In the genomic region with DNA sequence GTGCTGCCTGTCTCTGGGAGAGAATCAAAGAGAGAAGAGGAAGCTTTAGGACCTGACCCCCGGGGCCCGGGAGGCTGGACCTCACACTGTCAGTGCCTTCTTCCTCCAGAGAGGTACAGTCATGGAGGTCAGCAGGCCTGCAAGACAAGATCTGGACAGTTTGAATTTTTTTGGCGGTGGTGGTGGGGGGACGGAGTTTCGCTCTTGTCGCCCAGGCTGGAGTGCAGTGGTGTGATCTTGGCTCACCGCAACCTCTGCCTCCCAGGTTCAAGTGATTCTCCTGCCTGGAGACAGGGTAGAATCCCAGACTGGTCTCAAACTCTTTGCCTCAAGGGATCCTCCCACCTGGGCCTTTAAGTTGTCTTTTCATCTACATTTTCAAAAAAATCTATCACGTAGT, we compare ENCODE assay signal across 20 cellular contexts. TPM values are rescaled to one million over a fixed set of nuclear protein-coding genes. Genes with fewer than 3 reads are reported as not detected.
DNase-seq lines count a peak whose midpoint lies in the region; ATAC-seq, FAIRE-seq and TF ChIP-seq lines count a peak whose summit lies in the region.
"Had no signal": no experiment of that assay in that cellular context is flagged by ENCODE, and none has a peak within 500 bp of the region (broad histone marks: within the 10 kb centered on the region; RNA-seq: fewer than 3 reads in every experiment).

No MANE protein-coding gene starts in this region.

- POLR2A ChIA-PET in HepG2 (lab: Yijun Ruan, JAX), result interaction anchor here (0.8 to 1.8 kb wide), 2 partner anchors 32 to 61 kb away, joined by 3 to 12 read pairs; partner anchors contain the start of gene SNX3
- POLR2A ChIA-PET in PC-9 (lab: Charles Lee; ENCODE audit: unreplicated experiment), result interaction anchor here (0.6 kb wide), 2 partner anchors 60 to 895 kb away, joined by 4 to 9 read pairs; partner anchors contain the start of genes CEP57L1, SESN1 and SNX3

- TF ChIP-seq CTCF in HepG2 (CRISPR knock-in tag; IDR thresholded peaks at IDR 0.05), result no peak
- TF ChIP-seq CTCF in right lobe of liver (IDR thresholded peaks at IDR 0.05), result no peak
- TF ChIP-seq CTCF in PC-9 (conservative IDR thresholded peaks at IDR 0.05), result no peak
- no peak for TF ChIP-seq CTCF in osteocyte (IDR thresholded peaks at IDR 0.05)

- DNase-seq in HepG2 (ENCODE audit: low spot score) (no peak), right lobe of liver (no peak), PC-9 (no peak), osteocyte (ENCODE audit: extremely low spot score, unreplicated experiment) (peak; percentile 67), nucleus accumbens (lab: John Stamatoyannopoulos, UW) (no peak), kidney glomerular epithelial cell (lab: John Stamatoyannopoulos, UW) (no peak)
- DNase-seq: 8988T; C1 segment of cervical spinal cord; CD4-positive, alpha-beta memory T cell; DMS53; DMS79 treated with DMSO at 0.1 percent for 48 hours; GF-D8; H9 had no signal

- no TSS peak for BruUV-seq in HepG2 (replicated peaks; lab: Mats Ljungman, UMichigan)
- BruUV-seq in PC-9 (replicated peaks; lab: Mats Ljungman, UMichigan), result no TSS peak

- H3K36me3 ChIP-seq in HepG2 (replicated peaks in 1 of 2; ENCODE audit: control insufficient read depth in 1 of 2, insufficient read depth in 2 of 2, low read length in 2 of 2) (no peaks in the 10 kb centered on the region), right lobe of liver (no peaks in the 10 kb centered on the region), PC-9 (ENCODE audit: low read depth) (no peaks in the 10 kb centered on the region)

- H3K36me3 Mint-ChIP-seq in osteocyte (ENCODE audit: unreplicated experiment), result peaks cover 1% of the 10 kb centered on the region

- H4K20me1 ChIP-seq in HepG2 (ENCODE audit: insufficient read depth, low read length) (no peaks in the 10 kb centered on the region), PC-9 (ENCODE audit: insufficient read depth) (no peaks in the 10 kb centered on the region)

- no peak for TF ChIP-seq POLR2A in HepG2 (IDR thresholded peaks at IDR 0.05; ENCODE audit: insufficient read depth in 1 of 2, low read depth in 2 of 2, low read length in 2 of 2)
- TF ChIP-seq POLR2A in right lobe of liver (IDR thresholded peaks at IDR 0.05), result no peak

- no peaks in the 10 kb centered on the region for H3K9me2 ChIP-seq in PC-9 (ENCODE audit: insufficient read depth)

- 55% methylated on average over 7 of the region's 8 CpGs for WGBS in HepG2 (ENCODE audit: low lambda C conversion rate)
- 74% methylated on average over 4 of the region's 8 CpGs for WGBS in right lobe of liver (ENCODE audit: insufficient coverage, low coverage, low lambda C conversion rate, missing lambda C conversion rate)

- H3K4me1 ChIP-seq in HepG2 (ENCODE audit: insufficient read depth, low read length), result peaks cover 49% of the 10 kb centered on the region
- peaks cover 2 to 14% (median 5%) of the 10 kb centered on the region in 4 donors for H3K4me1 ChIP-seq in right lobe of liver
- H3K4me1 ChIP-seq in PC-9 (replicated peaks; ENCODE audit: insufficient read depth), result peaks cover 25% of the 10 kb centered on the region

- H3K79me2 ChIP-seq in HepG2 (ENCODE audit: insufficient read depth, low read length) (no peaks in the 10 kb centered on the region), PC-9 (ENCODE audit: low read depth) (no peaks in the 10 kb centered on the region)

- intact Hi-C loops in HepG2 (cut with micrococcal nuclease; ENCODE audit: unreplicated experiment) (no loop called here), right lobe of liver (cut with DNase I) (no loop called here), PC-9 (cut with micrococcal nuclease; ENCODE audit: unreplicated experiment) (no loop called here)

- no peaks in the 10 kb centered on the region for H3K9me3 ChIP-seq in HepG2 (ENCODE audit: low read length)
- no peaks in the 10 kb centered on the region for H3K9me3 ChIP-seq in right lobe of liver
- no peaks in the 10 kb centered on the region for H3K9me3 ChIP-seq in PC-9 (ENCODE audit: insufficient read depth, low read depth)

- TF ChIP-seq RAD21 in HepG2 (CRISPR knock-in tag; IDR thresholded peaks at IDR 0.05), result no peak

- no peak overlapping the region for H3K4me3 Mint-ChIP-seq in osteocyte (ENCODE audit: unreplicated experiment)
- H3K4me3 Mint-ChIP-seq: CD4-positive, alpha-beta memory T cell; GM23338; H9 had no signal

- FAIRE-seq in HepG2 (lab: Jason Lieb, UNC), result no peak
- FAIRE-seq: GM12891, GM18507 had no signal

- no peaks in the 10 kb centered on the region for H3K9me3 Mint-ChIP-seq in osteocyte (ENCODE audit: unreplicated experiment)
- H3K9me3 Mint-ChIP-seq: CD4-positive, alpha-beta memory T cell; GM23338; H9 had no signal

- H3K4me1 Mint-ChIP-seq in osteocyte (ENCODE audit: unreplicated experiment), result peaks cover 14% of the 10 kb centered on the region
- H3K4me1 Mint-ChIP-seq: CD4-positive, alpha-beta memory T cell; GM23338 had no signal

- H3K27me3 Mint-ChIP-seq in osteocyte (ENCODE audit: unreplicated experiment), result peaks cover 1% of the 10 kb centered on the region

- in situ Hi-C loops in HepG2 (cut with HindIII; ENCODE audit: extremely low pct_ligation_motif_present, low pct_unique_long_range_greater_than_20kb), result no loop called here

- H3K4me2 ChIP-seq in HepG2 (ENCODE audit: low read depth, low read length) (peak overlapping the region; percentile 65), PC-9 (peak overlapping the region; percentile 55)
- H3K4me2 ChIP-seq: GM23338 had no signal

- TF ChIP-seq EP300 in HepG2 (IDR thresholded peaks at IDR 0.05; ENCODE audit: low read depth in 2 of 2, low read length in 2 of 2) (no peak), HepG2 (CRISPR knock-in tag; IDR thresholded peaks at IDR 0.05; ENCODE audit: borderline replicate concordance) (no peak)

- H3K27me3 ChIP-seq in HepG2 (ENCODE audit: control insufficient read depth in 1 of 2, insufficient read depth in 2 of 2, low read length in 2 of 2), result peaks cover 0 to 1% of the 10 kb centered on the region in 2 experiments; a peak in 1 of 5 replicates
- H3K27me3 ChIP-seq in right lobe of liver, result no peaks in the 10 kb centered on the region
- no peaks in the 10 kb centered on the region for H3K27me3 ChIP-seq in PC-9 (ENCODE audit: insufficient read depth, low read depth)

- H3K27ac Mint-ChIP-seq in osteocyte (ENCODE audit: unreplicated experiment), result no peak overlapping the region
- H3K27ac Mint-ChIP-seq: CD4-positive, alpha-beta memory T cell; GM23338 had no signal

- H3K4me3 ChIP-seq in HepG2 (replicated peaks in 1 of 3; ENCODE audit: insufficient read depth in 1 of 3, low read depth in 2 of 3, low read length in 3 of 3), result peak overlapping the region in 1 of 3 experiments; percentile 57; a peak in 2 of 6 replicates
- no peak overlapping the region for H3K4me3 ChIP-seq in right lobe of liver
- no peak overlapping the region for H3K4me3 ChIP-seq in PC-9
- H3K4me3 ChIP-seq: GM23338 had no signal

- H3K27ac ChIP-seq in HepG2 (ENCODE audit: extremely low read length, insufficient read depth, low read length) (no peak overlapping the region), right lobe of liver (no peak overlapping the region), PC-9 (no peak overlapping the region)

- CTCF ChIA-PET in HepG2 (lab: Yijun Ruan, JAX; ENCODE audit: low intra/inter-chr PET ratio, low total read pairs), result no interaction called here
- CTCF ChIA-PET in PC-9 (lab: Charles Lee), result no interaction called here

- no peak overlapping the region for H3K9ac ChIP-seq in HepG2 (ENCODE audit: insufficient read depth, low read depth, low read length)

- H2AFZ ChIP-seq in HepG2 (ENCODE audit: low read length), result no peak overlapping the region
- H2AFZ ChIP-seq in PC-9, result no peak overlapping the region
- H2AFZ ChIP-seq: GM23338 had no signal

- peaks cover 13% of the 10 kb centered on the region for H3F3A ChIP-seq in PC-9 (ENCODE audit: insufficient read depth, low read depth)

- ATAC-seq in HepG2, result peak; percentile 3; the same call in 1 of the 3 replicates
- ATAC-seq in right lobe of liver, result no peak
- ATAC-seq: GM23338, HCT116 had no signal

TF ChIP-seq in HepG2, 621 proteins besides CTCF, POLR2A, EP300 and RAD21 (continues in another document):
- TF ChIP-seq ZNF605 (CRISPR knock-in tag; IDR thresholded peaks at IDR 0.05) (peak; percentile 34; the same call in 1 of the 2 replicates), ZNF737 (CRISPR knock-in tag; IDR thresholded peaks at IDR 0.05; ENCODE audit: borderline replicate concordance) (no peak), ZNF441 (CRISPR knock-in tag; IDR thresholded peaks at IDR 0.05; ENCODE audit: borderline replicate concordance) (peak; percentile 52; the same call in 1 of the 2 replicates), HOXA5 (CRISPR knock-in tag; IDR thresholded peaks at IDR 0.05) (0 out of 2 replicates have a peak, but pooled peaks have one; percentile 43)

RNA-seq across cellular contexts. Expression of gene NR2E1, which starts 34.4 kb away (rescaled TPM):
- total RNA-seq in HepG2 (2016; rRNA removed; fragmentation: Illumina TruSeq; extraction: Trizol) (not detected in 2 replicates), right lobe of liver (not detected), PC-9 (2021) (not detected in 2 replicates), osteocyte (not detected in 2 replicates)
- not detected in 2 replicates for total RNA-seq in HepG2 (2016; cell fraction: cytosol; rRNA removed; fragmentation: Illumina TruSeq; extraction: Trizol; ENCODE audit: low read depth)
- not detected in 2 replicates for total RNA-seq in HepG2 (2016; cell fraction: insoluble cytoplasmic fraction; rRNA removed; fragmentation: Illumina TruSeq; extraction: Trizol)
- not detected in 2 replicates for total RNA-seq in HepG2 (2016; cell fraction: membrane; rRNA removed; fragmentation: Illumina TruSeq; extraction: Trizol)
- total RNA-seq in HepG2 (2016; cell fraction: nucleus; rRNA removed; fragmentation: Illumina TruSeq; extraction: Trizol), result not detected in 2 replicates
- polyA plus RNA-seq in HepG2 (2011; rRNA removed), result not detected in 2 replicates
- polyA plus RNA-seq in HepG2 (2011; cell fraction: cytosol; rRNA removed), result not detected in 2 replicates
- polyA plus RNA-seq in HepG2 (2011; cell fraction: nucleus; rRNA removed), result not detected in 2 replicates
- not detected in 2 replicates for polyA plus RNA-seq in HepG2 (2012)
- polyA plus RNA-seq in HepG2 (2016; cell fraction: cytosol; fragmentation: Illumina TruSeq; extraction: Trizol; ENCODE audit: low read depth), result not detected in 2 replicates
- polyA plus RNA-seq in HepG2 (2016; cell fraction: insoluble cytoplasmic fraction; fragmentation: Illumina TruSeq; extraction: Trizol; ENCODE audit: low read depth), result not detected in 2 replicates
- not detected in 2 replicates for polyA plus RNA-seq in HepG2 (2016; cell fraction: membrane; fragmentation: Illumina TruSeq; extraction: Trizol; ENCODE audit: low read depth)
- not detected in 2 replicates for polyA plus RNA-seq in HepG2 (2016; cell fraction: nucleus; fragmentation: Illumina TruSeq; extraction: Trizol; ENCODE audit: insufficient read depth, low read depth)
- polyA minus RNA-seq in HepG2 (2011; rRNA and poly(A)+ RNA removed; ENCODE audit: low replicate concordance), result not detected in 2 replicates
- polyA minus RNA-seq in HepG2 (2011; cell fraction: cytosol; rRNA and poly(A)+ RNA removed), result not detected in 2 replicates
- polyA minus RNA-seq in HepG2 (2011; cell fraction: nucleus; rRNA and poly(A)+ RNA removed), result not detected in 2 replicates
- total RNA-seq: A673; Calu3; CD4-positive, alpha-beta memory T cell; GM23338; H9 had no signal
- polyA plus RNA-seq: BJ; CD4-positive, alpha-beta memory T cell; GM23338 had no signal
